23 cellular contexts compared by ENCODE assay signal in genomic region chr1:197738927-197739326, GRCh38. TPM values are rescaled to one million over a fixed set of nuclear protein-coding genes. Genes with fewer than 3 reads are reported as not detected.
A peak's percentile ranks its signal among the peaks of the same experiment; 100 is the strongest.
DNase-seq lines count a peak whose midpoint lies in the region; ATAC-seq, FAIRE-seq and TF ChIP-seq lines count a peak whose summit lies in the region.
"Had no signal": no experiment of that assay in that cellular context is flagged by ENCODE, and none has a peak within 500 bp of the region (broad histone marks: within the 10 kb centered on the region; RNA-seq: fewer than 3 reads in every experiment).

No MANE protein-coding gene starts in this region.

- peak; percentile 20 for FAIRE-seq in H54 (lab: Jason Lieb, UNC)
- FAIRE-seq: A549, GM12878 had no signal

- no peak overlapping the region for H3K4me3 Mint-ChIP-seq in CD4-positive, CD25-positive, alpha-beta regulatory T cell
- no peak overlapping the region for H3K4me3 Mint-ChIP-seq in stimulated activated effector memory CD8-positive, alpha-beta T cell treated with anti-CD3 and anti-CD28 coated beads, Interleukin-12 subunit alpha, Interleukin-12 subunit beta, amount 100 ng/mL, for 72 hours
- H3K4me3 Mint-ChIP-seq: B cell, CD14-positive monocyte, IgD-negative memory B cell had no signal

- ATAC-seq in CD4-positive, CD25-positive, alpha-beta regulatory T cell (ENCODE audit: low read depth in 2 of 2), result no peak
- ATAC-seq in stimulated activated effector memory CD8-positive, alpha-beta T cell treated with anti-CD3 and anti-CD28 coated beads, Interleukin-12 subunit alpha, Interleukin-12 subunit beta, amount 100 ng/mL, for 72 hours, result peak; percentile 42
- no peak for ATAC-seq in HG03521 (IDR thresholded peaks at IDR 0.05; ENCODE audit: unreplicated experiment)
- no peak for ATAC-seq in right lobe of liver
- ATAC-seq: A549, GM12878, HCT116, Right ventricle myocardium inferior had no signal

- H3K27ac ChIP-seq in CD4-positive, CD25-positive, alpha-beta regulatory T cell (ENCODE audit: insufficient read depth, low read length, poor library complexity, severe bottlenecking), result no peak overlapping the region
- H3K27ac ChIP-seq in epithelial cell of prostate (peak overlapping the region; percentile 89), right lobe of liver (no peak overlapping the region)
- H3K27ac ChIP-seq: A549, SJSA1 had no signal

- H3K4me1 ChIP-seq in CD4-positive, CD25-positive, alpha-beta regulatory T cell (ENCODE audit: control insufficient read depth, insufficient read depth, low read length, poor library complexity, severe bottlenecking), result no peaks in the 10 kb centered on the region
- peaks cover 0 to 11% (median 0%) of the 10 kb centered on the region in 4 donors for H3K4me1 ChIP-seq in right lobe of liver

- peaks cover 8% of the 10 kb centered on the region for H3K36me3 Mint-ChIP-seq in CD4-positive, CD25-positive, alpha-beta regulatory T cell
- H3K36me3 Mint-ChIP-seq in stimulated activated effector memory CD8-positive, alpha-beta T cell treated with anti-CD3 and anti-CD28 coated beads, Interleukin-12 subunit alpha, Interleukin-12 subunit beta, amount 100 ng/mL, for 72 hours, result no peaks in the 10 kb centered on the region
- H3K36me3 Mint-ChIP-seq: IgD-negative memory B cell had no signal

- peaks cover 41 to 70% (median 63%) of the 10 kb centered on the region in 4 donors for H3K4me1 Mint-ChIP-seq in CD4-positive, CD25-positive, alpha-beta regulatory T cell
- peaks cover 41% of the 10 kb centered on the region for H3K4me1 Mint-ChIP-seq in stimulated activated effector memory CD8-positive, alpha-beta T cell treated with anti-CD3 and anti-CD28 coated beads, Interleukin-12 subunit alpha, Interleukin-12 subunit beta, amount 100 ng/mL, for 72 hours

- intact Hi-C loops in right lobe of liver (cut with DNase I), result no loop called here

- 0% methylated on average over 1 of the region's 1 CpG for WGBS in right lobe of liver (ENCODE audit: insufficient coverage, low coverage, low lambda C conversion rate, missing lambda C conversion rate)

- no peak overlapping the region for H3K27ac Mint-ChIP-seq in CD4-positive, CD25-positive, alpha-beta regulatory T cell
- H3K27ac Mint-ChIP-seq in stimulated activated effector memory CD8-positive, alpha-beta T cell treated with anti-CD3 and anti-CD28 coated beads, Interleukin-12 subunit alpha, Interleukin-12 subunit beta, amount 100 ng/mL, for 72 hours, result no peak overlapping the region
- H3K27ac Mint-ChIP-seq: B cell, CD14-positive monocyte had no signal

- no peak for TF ChIP-seq POLR2A in H54 (IDR thresholded peaks at IDR 0.05; ENCODE audit: low read depth, low read length)
- no peak for TF ChIP-seq POLR2A in right lobe of liver (IDR thresholded peaks at IDR 0.05)

- H3K9me3 Mint-ChIP-seq in CD4-positive, CD25-positive, alpha-beta regulatory T cell, result peaks cover 0 to under 1% (median 0%) of the 10 kb centered on the region in 7 donors
- no peaks in the 10 kb centered on the region for H3K9me3 Mint-ChIP-seq in stimulated activated effector memory CD8-positive, alpha-beta T cell treated with anti-CD3 and anti-CD28 coated beads, Interleukin-12 subunit alpha, Interleukin-12 subunit beta, amount 100 ng/mL, for 72 hours
- H3K9me3 Mint-ChIP-seq: IgD-negative memory B cell had no signal

- peak overlapping the region; percentile 0 for H3K4me3 ChIP-seq in CD4-positive, CD25-positive, alpha-beta regulatory T cell (ENCODE audit: low read depth, low read length)
- no peak overlapping the region for H3K4me3 ChIP-seq in right lobe of liver
- H3K4me3 ChIP-seq: A549, GM12878, SJSA1 had no signal

- TF ChIP-seq CTCF in right lobe of liver (IDR thresholded peaks at IDR 0.05) (no peak), GM10266 (IDR thresholded peaks at IDR 0.05; ENCODE audit: control insufficient read depth, insufficient read depth, low read depth, missing control alignments) (no peak)

- DNase-seq in CD4-positive, CD25-positive, alpha-beta regulatory T cell, result no peak
- DNase-seq in H54 (ENCODE audit: insufficient read length, low spot score) (no peak), epithelial cell of prostate (ENCODE audit: low read depth, low spot score) (no peak), right lobe of liver (no peak), GM10266 (ENCODE audit: extremely low spot score) (no peak)
- no peak for DNase-seq in stimulated activated effector memory CD8-positive, alpha-beta T cell treated with anti-CD3 and anti-CD28 coated beads, Interleukin-12 subunit alpha, Interleukin-12 subunit beta, amount 100 ng/mL, for 72 hours (ENCODE audit: low spot score in 2 of 2)
- DNase-seq: DMS79, GOT3, MV-4-11, NCI-H1105 treated with DMSO at 0.1 percent for 48 hours, NCI-H1694 treated with DMSO at 0.1 percent for 48 hours, NCI-H2081 treated with DMSO at 0.1 percent for 48 hours, NCI-H446, NCI-H526 had no signal

- H3K36me3 ChIP-seq in CD4-positive, CD25-positive, alpha-beta regulatory T cell (ENCODE audit: control insufficient read depth, insufficient read depth, low read length), result no peaks in the 10 kb centered on the region
- no peaks in the 10 kb centered on the region for H3K36me3 ChIP-seq in right lobe of liver
- H3K36me3 ChIP-seq: SJSA1 had no signal

- no peaks in the 10 kb centered on the region for H3K27me3 ChIP-seq in CD4-positive, CD25-positive, alpha-beta regulatory T cell (ENCODE audit: control insufficient read depth, insufficient read depth, low read length)
- no peaks in the 10 kb centered on the region for H3K27me3 ChIP-seq in right lobe of liver
- H3K27me3 ChIP-seq: SJSA1 had no signal

- no peaks in the 10 kb centered on the region for H3K9me3 ChIP-seq in CD4-positive, CD25-positive, alpha-beta regulatory T cell (ENCODE audit: control insufficient read depth in 2 of 2, low read length in 2 of 2)
- no peaks in the 10 kb centered on the region for H3K9me3 ChIP-seq in right lobe of liver
- H3K9me3 ChIP-seq: A549, SJSA1 had no signal

- H3K27me3 Mint-ChIP-seq in CD4-positive, CD25-positive, alpha-beta regulatory T cell, result no peaks in the 10 kb centered on the region
- H3K27me3 Mint-ChIP-seq: B cell, IgD-negative memory B cell had no signal

RNA-seq across cellular contexts. Expression of gene DENND1B, which starts 36.4 kb away (rescaled TPM):
- total RNA-seq in CD4-positive, CD25-positive, alpha-beta regulatory T cell, result 45.5 TPM
- 10 to 100 TPM; 13.8 to 20.9 (median 16.5) TPM for polyA plus RNA-seq in CD4-positive, CD25-positive, alpha-beta regulatory T cell
- total RNA-seq in right lobe of liver, result 1 to 10 TPM; 6.4 to 8.9 (median 7.3) TPM
